ENCODE assay signal across 21 cellular contexts in the genomic region with DNA sequence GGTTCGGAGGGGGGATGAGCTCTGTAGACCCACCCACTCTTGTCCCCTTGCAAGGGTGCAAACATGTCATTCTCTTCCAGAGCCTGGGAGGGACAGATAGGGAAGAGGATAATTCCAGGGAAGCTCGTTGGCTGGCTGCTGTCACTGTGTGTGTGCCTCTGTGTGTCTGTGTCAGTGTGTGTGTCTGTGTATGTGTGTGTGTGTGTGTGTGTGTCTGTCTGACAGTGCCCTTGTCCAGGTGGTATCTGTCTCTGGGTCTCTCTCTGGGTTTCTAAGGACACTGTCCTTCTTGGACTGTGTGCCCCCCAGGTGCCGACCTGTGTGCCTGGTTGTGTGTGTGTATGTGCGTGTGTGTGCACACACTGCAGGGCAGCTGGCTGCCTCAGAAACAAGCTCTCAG.
DNase-seq lines count a peak whose midpoint lies in the region; ATAC-seq, FAIRE-seq and TF ChIP-seq lines count a peak whose summit lies in the region.
"Had no signal": no experiment of that assay in that cellular context is flagged by ENCODE, and none has a peak within 500 bp of the region (broad histone marks: within the 10 kb centered on the region; RNA-seq: fewer than 3 reads in every experiment).

No MANE protein-coding gene starts in this region.

- H3K27me3 Mint-ChIP-seq in H9 (ENCODE audit: low read depth) (peaks cover 20% of the 10 kb centered on the region), glutamatergic neuron (ENCODE audit: unreplicated experiment) (peaks cover 15% of the 10 kb centered on the region)
- no peaks in the 10 kb centered on the region for H3K27me3 Mint-ChIP-seq in T-helper 2 cell treated with Interferon-gamma antibody and Interleukin-4, amounts not matched to agents 5 μg/mL and 100 μg/mL, for 36 hours (ENCODE audit: low read depth)
- H3K27me3 Mint-ChIP-seq: CD4-positive, CD25-positive, alpha-beta regulatory T cell had no signal

- ATAC-seq in pancreas: no peak
- ATAC-seq: CD8-positive, alpha-beta T cell had no signal

- no peaks in the 10 kb centered on the region for H3K36me3 Mint-ChIP-seq in H9 (ENCODE audit: insufficient read depth in 1 of 3, low read depth in 3 of 3)
- H3K36me3 Mint-ChIP-seq in glutamatergic neuron (ENCODE audit: unreplicated experiment): peaks cover 5% of the 10 kb centered on the region
- H3K36me3 Mint-ChIP-seq in T-helper 2 cell treated with Interferon-gamma antibody and Interleukin-4, amounts not matched to agents 5 μg/mL and 100 μg/mL, for 36 hours (ENCODE audit: low read depth): no peaks in the 10 kb centered on the region
- H3K36me3 Mint-ChIP-seq: CD4-positive, CD25-positive, alpha-beta regulatory T cell; CD8-positive, alpha-beta T cell had no signal

- H3K23ac ChIP-seq in H9 (ENCODE audit: insufficient read length, low read depth, low read length): no peak overlapping the region

- no peaks in the 10 kb centered on the region; the same call in 1 of the 2 replicates for H3K27me3 ChIP-seq in H9 (ENCODE audit: insufficient read depth, low read length)
- H3K27me3 ChIP-seq in GM23248 (replicated peaks; ENCODE audit: insufficient read depth): no peaks in the 10 kb centered on the region; the same call in 1 of the 2 replicates
- H3K27me3 ChIP-seq in pancreas: no peaks in the 10 kb centered on the region
- H3K27me3 ChIP-seq: BLaER1 had no signal

- no peak overlapping the region for H3K4me3 ChIP-seq in GM23248
- no peak overlapping the region for H3K4me3 ChIP-seq in pancreas
- H3K4me3 ChIP-seq: BLaER1, HAP-1 had no signal

- no peaks in the 10 kb centered on the region for H3K79me2 ChIP-seq in H9 (ENCODE audit: insufficient read depth, low read length)
- H3K79me2 ChIP-seq in GM23248 (ENCODE audit: insufficient read depth): no peaks in the 10 kb centered on the region

- H2BK20ac ChIP-seq in H9 (ENCODE audit: low read depth, low read length, poor library complexity, severe bottlenecking): no peak overlapping the region

- TF ChIP-seq CTCF in H9 (conservative IDR thresholded peaks at IDR 0.05): no peak
- no peak for TF ChIP-seq CTCF in glutamatergic neuron (IDR thresholded peaks at IDR 0.05; ENCODE audit: partially characterized antibody, unreplicated experiment)
- TF ChIP-seq CTCF in pancreas (IDR thresholded peaks at IDR 0.05): no peak

- H3K9ac ChIP-seq in H9 (ENCODE audit: extremely low read depth, insufficient read length, low read length) (no peak overlapping the region), GM23248 (no peak overlapping the region)
- H3K9ac ChIP-seq: BLaER1 had no signal

- no peak overlapping the region for H2AK5ac ChIP-seq in H9 (ENCODE audit: insufficient read length, low read length)

- H3K36me3 ChIP-seq in GM23248 (ENCODE audit: low read depth): no peaks in the 10 kb centered on the region
- no peaks in the 10 kb centered on the region for H3K36me3 ChIP-seq in pancreas
- H3K36me3 ChIP-seq: BLaER1, HAP-1 had no signal

- no peak overlapping the region for H3K4ac ChIP-seq in H9 (ENCODE audit: low read depth, low read length)

- H3K79me1 ChIP-seq in H9 (ENCODE audit: insufficient read depth, low read depth, low read length, poor library complexity, severe bottlenecking): no peaks in the 10 kb centered on the region

- no peak overlapping the region for H3K56ac ChIP-seq in H9 (ENCODE audit: insufficient read length, low read depth, low read length)

- intact Hi-C loops in pancreas (cut with DNase I): no loop called here

- H3K27ac ChIP-seq in H9 (ENCODE audit: insufficient read length, low read depth, low read length): no peak overlapping the region
- H3K27ac ChIP-seq in GM23248: no peak overlapping the region
- H3K27ac ChIP-seq in pancreas: no peak overlapping the region
- H3K27ac ChIP-seq: 22Rv1, BLaER1, C4-2B had no signal

- H3K9me2 ChIP-seq in GM23248 (ENCODE audit: insufficient read depth): no peaks in the 10 kb centered on the region

- H3K9me3 ChIP-seq in H9 (ENCODE audit: control insufficient read depth, low read depth, low read length) (no peaks in the 10 kb centered on the region), GM23248 (ENCODE audit: low read depth) (no peaks in the 10 kb centered on the region), pancreas (no peaks in the 10 kb centered on the region)
- H3K9me3 ChIP-seq: BLaER1, Caco-2, HAP-1 had no signal

- WGBS in H9 (ENCODE audit: extremely low coverage, insufficient read length, low lambda C conversion rate): no CpG with 5 or more reads among the region's 4 CpGs
- 53 to 56% methylated on average over 4 of the region's 4 CpGs for WGBS in GM23248 (ENCODE audit: low coverage in 1 of 2, low lambda C conversion rate in 2 of 2, missing lambda C conversion rate in 2 of 2), 2 experiments
- 37 to 52% methylated on average over 4 of the region's 4 CpGs for WGBS in pancreas, 2 donors

- H3K4me1 Mint-ChIP-seq in H9: peaks cover 8 to 15% of the 10 kb centered on the region in 2 experiments; a peak in 3 of 4 replicates
- H3K4me1 Mint-ChIP-seq in glutamatergic neuron (ENCODE audit: low read depth, unreplicated experiment): peaks cover 37% of the 10 kb centered on the region
- H3K4me1 Mint-ChIP-seq in T-helper 2 cell treated with Interferon-gamma antibody and Interleukin-4, amounts not matched to agents 5 μg/mL and 100 μg/mL, for 36 hours (ENCODE audit: low read depth): no peaks in the 10 kb centered on the region
- H3K4me1 Mint-ChIP-seq: B cell; CD4-positive, CD25-positive, alpha-beta regulatory T cell had no signal

- H4K8ac ChIP-seq in H9 (replicated peaks; ENCODE audit: insufficient read length, low read depth, low read length): no peak overlapping the region

- H3K18ac ChIP-seq in H9 (ENCODE audit: insufficient read length, low read depth, low read length): no peak overlapping the region

- H3K4me1 ChIP-seq in H9 (ENCODE audit: insufficient read depth, low read length): no peaks in the 10 kb centered on the region
- H3K4me1 ChIP-seq in GM23248 (ENCODE audit: insufficient read depth): no peaks in the 10 kb centered on the region
- H3K4me1 ChIP-seq in pancreas: no peaks in the 10 kb centered on the region
- H3K4me1 ChIP-seq: Caco-2, HAP-1 had no signal

- in situ Hi-C loops in GM23248 (cut with MboI): no loop called here

- no peak overlapping the region for H3T11ph ChIP-seq in H9 (ENCODE audit: low read length)

- no peaks in the 10 kb centered on the region for H3K9me3 Mint-ChIP-seq in H9
- H3K9me3 Mint-ChIP-seq in glutamatergic neuron (ENCODE audit: unreplicated experiment): peaks cover 15% of the 10 kb centered on the region
- H3K9me3 Mint-ChIP-seq in T-helper 2 cell treated with Interferon-gamma antibody and Interleukin-4, amounts not matched to agents 5 μg/mL and 100 μg/mL, for 36 hours: no peaks in the 10 kb centered on the region
- H3K9me3 Mint-ChIP-seq: CD8-positive, alpha-beta T cell had no signal

- H3K27ac Mint-ChIP-seq in H9: no peak overlapping the region
- peak overlapping the region; percentile 76 for H3K27ac Mint-ChIP-seq in glutamatergic neuron (ENCODE audit: unreplicated experiment)
- H3K27ac Mint-ChIP-seq in T-helper 2 cell treated with Interferon-gamma antibody and Interleukin-4, amounts not matched to agents 5 μg/mL and 100 μg/mL, for 36 hours: no peak overlapping the region
- H3K27ac Mint-ChIP-seq: B cell; CD4-positive, CD25-positive, alpha-beta regulatory T cell; CD8-positive, alpha-beta T cell had no signal

- H2BK5ac ChIP-seq in H9 (ENCODE audit: insufficient read length, low read length): no peak overlapping the region

- H2BK120ac ChIP-seq in H9 (ENCODE audit: low read depth, low read length, poor library complexity, severe bottlenecking): no peak overlapping the region

- H3F3A ChIP-seq in GM23248 (ENCODE audit: insufficient read depth): no peaks in the 10 kb centered on the region

- no peak overlapping the region for H2BK12ac ChIP-seq in H9 (ENCODE audit: insufficient read length, low read depth, low read length)

- H4K91ac ChIP-seq in H9 (ENCODE audit: insufficient read length, low read depth, low read length): no peak overlapping the region

- H2BK15ac ChIP-seq in H9 (ENCODE audit: low read depth, low read length): no peak overlapping the region

- H4K20me1 ChIP-seq in H9 (ENCODE audit: control insufficient read depth, insufficient read depth, insufficient read length) (no peaks in the 10 kb centered on the region), GM23248 (ENCODE audit: insufficient read depth) (no peaks in the 10 kb centered on the region)
- H4K20me1 ChIP-seq: BLaER1 had no signal

- H3K4me3 Mint-ChIP-seq in H9 (no peak overlapping the region), glutamatergic neuron (ENCODE audit: unreplicated experiment) (no peak overlapping the region)
- no peak overlapping the region for H3K4me3 Mint-ChIP-seq in T-helper 2 cell treated with Interferon-gamma antibody and Interleukin-4, amounts not matched to agents 5 μg/mL and 100 μg/mL, for 36 hours
- H3K4me3 Mint-ChIP-seq: B cell; CD8-positive, alpha-beta T cell had no signal

- DNase-seq in DMS 273 (lab: John Stamatoyannopoulos, UW; ENCODE audit: unreplicated experiment) (peak; percentile 37), DMS 273 treated with DMSO at 0.1 percent for 48 hours (lab: John Stamatoyannopoulos, UW) (no peak), H9 (no peak), NCI-H1694 treated with DMSO at 0.1 percent for 48 hours (lab: John Stamatoyannopoulos, UW) (peak; percentile 25), glutamatergic neuron (no peak), GM23248 (no peak), pancreas (no peak)
- DNase-seq in T-helper 2 cell treated with Interferon-gamma antibody and Interleukin-4, amounts not matched to agents 5 μg/mL and 100 μg/mL, for 36 hours (ENCODE audit: low spot score): no peak
- DNase-seq: Caco-2; CD4-positive, CD25-positive, alpha-beta regulatory T cell; CD8-positive, alpha-beta T cell; DMS53; GF-D8 had no signal

- H2AFZ ChIP-seq in H9 (ENCODE audit: low read length): no peak overlapping the region
- H2AFZ ChIP-seq in GM23248: no peak overlapping the region

- H4K5ac ChIP-seq in H9 (ENCODE audit: insufficient read length, low read depth, low read length): no peak overlapping the region

- H3K4me2 ChIP-seq in H9 (ENCODE audit: insufficient read depth, insufficient read length, low read length): no peak overlapping the region
- H3K4me2 ChIP-seq in GM23248 (ENCODE audit: unreplicated experiment): no peak overlapping the region
- H3K4me2 ChIP-seq: BLaER1 had no signal

- H3K23me2 ChIP-seq in H9 (ENCODE audit: insufficient read length, low read depth, low read length, poor library complexity, severe bottlenecking): no peaks in the 10 kb centered on the region

- H3K14ac ChIP-seq in H9 (ENCODE audit: insufficient read depth, low read length): peak overlapping the region; percentile 6; the same call in 1 of the 2 replicates

- FAIRE-seq in pancreas (lab: Jason Lieb, UNC): no peak
- FAIRE-seq: A204.1, GM12891, GM18507 had no signal

Comparison
In these comparisons a context has a peak if more than half of its experiments do, and no peak if none do; other contexts are left out.
1. DNase-seq: peak in DMS 273 (single experiment) and NCI-H1694 treated with DMSO at 0.1 percent for 48 hours (single experiment); none in DMS 273 treated with DMSO at 0.1 percent for 48 hours (single experiment), H9 (single experiment), glutamatergic neuron (single experiment), GM23248 (single experiment), T-helper 2 cell treated with Interferon-gamma antibody and Interleukin-4, amounts not matched to agents 5 μg/mL and 100 μg/mL, for 36 hours (single experiment) and pancreas (0 of 6).